In genomic region chr20:62670156-62670555, GRCh38 we compare ENCODE assay signal across 27 cellular contexts. TPM values are rescaled to one million over a fixed set of nuclear protein-coding genes. Genes with fewer than 3 reads are reported as not detected.
"Had no signal": no experiment of that assay in that cellular context is flagged by ENCODE, and none has a peak within 500 bp of the region (broad histone marks: within the 10 kb centered on the region; RNA-seq: fewer than 3 reads in every experiment).

No MANE protein-coding gene starts in this region.

- H3K36me3 Mint-ChIP-seq: naive thymus-derived CD8-positive, alpha-beta T cell had no signal

- H3K9me3 ChIP-seq: esophagus muscularis mucosa, gastrocnemius medialis, heart right ventricle, prostate gland, spleen, stomach, thoracic aorta, transverse colon had no signal

- H3K4me1 ChIP-seq: parathyroid adenoma, prostate gland had no signal

- ATAC-seq: effector memory CD8-positive, alpha-beta T cell; gastrocnemius medialis; heart right ventricle; left lobe of liver; naive thymus-derived CD8-positive, alpha-beta T cell; sciatic nerve; stimulated activated naive B cell treated with anti-CD40 and anti-IgM and Interleukin-4, amounts not matched to agents 10 μg/mL and 1 μg/mL and 100 μg/mL, for 72 hours had no signal

- H3K4me3 ChIP-seq: esophagus muscularis mucosa, gastrocnemius medialis, heart right ventricle, prostate gland, spleen, stomach, thoracic aorta, transverse colon had no signal

- H3K4me3 Mint-ChIP-seq: dendritic cell treated with granulocyte-macrophage colony-stimulating factor and Interleukin-4, amounts not matched to agents 40 ng/mL and 50 ng/mL, for 4 days; effector memory CD8-positive, alpha-beta T cell; naive thymus-derived CD8-positive, alpha-beta T cell; stimulated activated naive B cell treated with anti-CD40 and anti-IgM and Interleukin-4, amounts not matched to agents 10 μg/mL and 1 μg/mL and 100 μg/mL, for 72 hours had no signal

- H3K27ac Mint-ChIP-seq: dendritic cell treated with granulocyte-macrophage colony-stimulating factor and Interleukin-4, amounts not matched to agents 40 ng/mL and 50 ng/mL, for 4 days; effector memory CD8-positive, alpha-beta T cell; naive thymus-derived CD8-positive, alpha-beta T cell; stimulated activated naive B cell treated with anti-CD40 and anti-IgM and Interleukin-4, amounts not matched to agents 10 μg/mL and 1 μg/mL and 100 μg/mL, for 72 hours had no signal

- H3K27me3 Mint-ChIP-seq: naive thymus-derived CD8-positive, alpha-beta T cell; stimulated activated naive B cell treated with anti-CD40 and anti-IgM and Interleukin-4, amounts not matched to agents 10 μg/mL and 1 μg/mL and 100 μg/mL, for 72 hours had no signal

- H3K36me3 ChIP-seq: gastrocnemius medialis, prostate gland, thoracic aorta, transverse colon had no signal

- H3K9me3 Mint-ChIP-seq: dendritic cell treated with granulocyte-macrophage colony-stimulating factor and Interleukin-4, amounts not matched to agents 40 ng/mL and 50 ng/mL, for 4 days; effector memory CD8-positive, alpha-beta T cell; naive thymus-derived CD8-positive, alpha-beta T cell; stimulated activated naive B cell treated with anti-CD40 and anti-IgM and Interleukin-4, amounts not matched to agents 10 μg/mL and 1 μg/mL and 100 μg/mL, for 72 hours had no signal

- FAIRE-seq: colon, urothelium cell line had no signal

- DNase-seq: effector memory CD8-positive, alpha-beta T cell; gastrocnemius medialis; heart right ventricle; islet precursor cell; mammary epithelial cell; naive thymus-derived CD8-positive, alpha-beta T cell; occipital lobe; spleen; stimulated activated CD4-positive, alpha-beta T cell treated with anti-CD3 and anti-CD28 coated beads, Interleukin-15, amount 100 ng/mL, for 24 hours; stimulated activated CD4-positive, alpha-beta T cell treated with anti-CD3 and anti-CD28 coated beads, Interleukin-1b, Interleukin-23, amount 100 ng/mL, for 48 hours; stimulated activated CD4-positive, alpha-beta T cell treated with anti-CD3 and anti-CD28 coated beads, Interleukin-4, amount 100 ng/mL, for 24 hours; stimulated activated naive B cell treated with anti-CD40 and anti-IgM and Interleukin-4, amounts not matched to agents 10 μg/mL and 1 μg/mL and 100 μg/mL, for 72 hours; stomach; substantia nigra; transverse colon had no signal

- H3K27ac ChIP-seq: epithelial cell of prostate, esophagus muscularis mucosa, gastrocnemius medialis, heart right ventricle, parathyroid adenoma, spleen, stomach, thoracic aorta, transverse colon had no signal

RNA-seq across cellular contexts. Expression of gene SLCO4A1, which starts 27.9 kb away (rescaled TPM):
- total RNA-seq: skeletal muscle tissue had no signal

RNA-seq across cellular contexts. Expression of gene NTSR1, which starts 38.5 kb away (rescaled TPM):
- total RNA-seq: mesenteric fat pad; naive thymus-derived CD8-positive, alpha-beta T cell; thoracic aorta had no signal
